Comparison of ENCODE assay signal across 26 cellular contexts in genomic region chr14:58809520-58809919, GRCh38.
"Had no signal": no experiment of that assay in that cellular context is flagged by ENCODE, and none has a peak within 500 bp of the region (broad histone marks: within the 10 kb centered on the region; RNA-seq: fewer than 3 reads in every experiment).

No MANE protein-coding gene starts in this region.

- H3K4me1 ChIP-seq: breast epithelium, Peyer's patch had no signal

- H3K9ac ChIP-seq: KMS-11 had no signal

- DNase-seq: activated CD4-positive, alpha-beta T cell treated with anti-CD3 and anti-CD28 coated beads, Interleukin-2, amount 10 ng/mL, durations not matched to agents 24 days and 14 days; activated CD4-positive, alpha-beta T cell treated with anti-CD3 and anti-CD28 coated beads, Interleukin-2, amount 50 U/mL, for 4 hours; activated CD4-positive, CD25-positive, alpha-beta regulatory T cell; activated CD8-positive, alpha-beta T cell treated with anti-CD3 and anti-CD28 coated beads for 36 hours; activated effector memory CD4-positive, alpha-beta T cell treated with anti-CD3 and anti-CD28 coated beads, Interleukin-2, amount 50 U/mL, for 16 hours; activated naive CD4-positive, alpha-beta T cell treated with Interleukin-2 at 50 U/mL for 16 hours; activated naive CD8-positive, alpha-beta T cell treated with anti-CD3 and anti-CD28 coated beads, Interleukin-2, amount 10 ng/mL, durations not matched to agents 7 days and 5 days; activated T-cell treated with anti-CD3 and anti-CD28 coated beads, Interleukin-2, amount 50 U/mL, for 1 hour; activated T-cell treated with anti-CD3 and anti-CD28 coated beads, Interleukin-2, amount 50 U/mL, for 72 hours; cerebellar nuclear complex; MM.1S; MV-4-11; NCI-H1436 treated with DMSO at 0.1 percent for 48 hours; NCI-H1694 treated with DMSO at 0.1 percent for 48 hours; NCI-H524 treated with DMSO at 0.1 percent for 48 hours; Peyer's patch; RPMI8226; SHP77 treated with DMSO at 0.1 percent for 48 hours; SW 1271; WERI-Rb-1 had no signal

- H3K27me3 ChIP-seq: body of pancreas, breast epithelium, Peyer's patch had no signal

- FAIRE-seq: astrocyte had no signal

- H3K36me3 ChIP-seq: breast epithelium, Peyer's patch, SJSA1, WERI-Rb-1 had no signal

- ATAC-seq: activated CD8-positive, alpha-beta T cell treated with anti-CD3 and anti-CD28 coated beads for 36 hours; activated T-cell treated with anti-CD3 and anti-CD28 coated beads, Interleukin-2, amount 50 U/mL, for 72 hours; activated T-helper 17 cell treated with anti-CD3 and anti-CD28 coated beads, Interleukin-2, amount 50 U/mL, for 72 hours; body of pancreas had no signal

- H3K4me2 ChIP-seq: KMS-11 had no signal

- H3K4me3 ChIP-seq: body of pancreas, breast epithelium, Peyer's patch, SJSA1 had no signal

- H3K9me3 ChIP-seq: body of pancreas, breast epithelium, Peyer's patch, SJSA1 had no signal

- H3K27ac ChIP-seq: body of pancreas, breast epithelium, KMS-11, Peyer's patch, SJSA1, WERI-Rb-1 had no signal
